ENCODE assay signal across 11 cellular contexts in the genomic region with DNA sequence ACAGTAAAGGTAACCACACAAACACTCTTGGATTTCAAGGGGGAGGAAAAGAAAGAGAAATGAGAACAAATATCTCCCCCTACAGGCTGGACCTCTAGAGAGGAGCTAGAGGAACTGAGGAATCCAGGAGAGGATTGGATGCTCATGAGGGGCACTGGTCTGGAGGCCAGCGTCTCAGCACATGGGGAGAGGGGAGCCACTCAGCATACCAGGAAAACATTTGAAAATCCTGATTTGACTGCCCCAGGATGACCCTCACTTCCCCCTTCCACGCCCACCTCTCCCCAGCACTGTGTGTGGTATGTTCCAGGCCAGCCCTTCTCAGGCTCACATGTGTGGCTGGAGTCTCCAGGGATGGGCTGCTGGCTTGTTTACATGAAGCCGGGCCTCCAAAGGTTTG.
DNase-seq lines count a peak whose midpoint lies in the region; ATAC-seq and TF ChIP-seq lines count a peak whose summit lies in the region.
"Had no signal": no experiment of that assay in that cellular context is flagged by ENCODE, and none has a peak within 500 bp of the region (broad histone marks: within the 10 kb centered on the region; RNA-seq: fewer than 3 reads in every experiment).

No MANE protein-coding gene starts in this region.

- H3K79me1 ChIP-seq in neuronal stem cell (ENCODE audit: low read depth, low read length), result no peaks in the 10 kb centered on the region

- no peak overlapping the region for H2BK12ac ChIP-seq in neuronal stem cell (ENCODE audit: low read length)

- no peaks in the 10 kb centered on the region for H3K27me3 ChIP-seq in neuronal stem cell (ENCODE audit: control insufficient read depth in 3 of 3, insufficient read depth in 3 of 3, low read depth in 1 of 3, low read length in 3 of 3)

- intact Hi-C loops in left colon (cut with DNase I, micrococcal nuclease), result no loop called here

- H3K4ac ChIP-seq in neuronal stem cell (ENCODE audit: low read length), result no peak overlapping the region

- H4K8ac ChIP-seq in neuronal stem cell (ENCODE audit: low read depth, low read length), result no peak overlapping the region

- H2BK120ac ChIP-seq in neuronal stem cell (ENCODE audit: low read depth, low read length), result no peak overlapping the region

- H3K18ac ChIP-seq in neuronal stem cell (ENCODE audit: low read length), result no peak overlapping the region

- H3K27ac ChIP-seq in neuronal stem cell (replicated peaks; ENCODE audit: low read length), result no peak overlapping the region

- H2BK5ac ChIP-seq in neuronal stem cell (ENCODE audit: low read length), result no peak overlapping the region

- no CpG with 5 or more reads among the region's 3 CpGs for WGBS in neuronal stem cell (ENCODE audit: extremely low coverage in 2 of 2, insufficient read length in 2 of 2, insufficient replicate concordance in 1 of 2), 2 donors

- H3K4me3 ChIP-seq in cardiac fibroblast (replicated peaks in 1 of 2; ENCODE audit: low read depth in 2 of 2, low read length in 2 of 2), result no peak overlapping the region
- H3K4me3 ChIP-seq in neuronal stem cell (ENCODE audit: low read length in 2 of 2), result no peak overlapping the region

- no peak overlapping the region for H2AFZ ChIP-seq in neuronal stem cell (ENCODE audit: low read length)

- no peak overlapping the region for H3K9ac ChIP-seq in neuronal stem cell (ENCODE audit: low read depth, low read length, poor library complexity)

- no peak overlapping the region for H4K91ac ChIP-seq in neuronal stem cell (ENCODE audit: low read depth, low read length, poor library complexity)

- H2BK15ac ChIP-seq in neuronal stem cell (ENCODE audit: low read length), result no peak overlapping the region

- no peak overlapping the region for H3K23ac ChIP-seq in neuronal stem cell (ENCODE audit: low read depth, low read length, poor library complexity)

- H2AK5ac ChIP-seq in neuronal stem cell (ENCODE audit: low read depth, low read length), result no peak overlapping the region

- no peak for TF ChIP-seq CTCF in cardiac fibroblast (IDR thresholded peaks at IDR 0.05; ENCODE audit: low read depth, low read length)

- peak; percentile 23 for DNase-seq in EL
- DNase-seq in HuH-7 (ENCODE audit: low spot score), result peak; percentile 15
- peak; percentile 10 to 19 for DNase-seq in cardiac fibroblast (ENCODE audit: low read depth in 2 of 2)
- DNase-seq in left kidney (ENCODE audit: low read depth, low spot score), result peak; percentile 34
- DNase-seq in activated naive CD4-positive, alpha-beta T cell treated with anti-CD3 and anti-CD28 coated beads, Interleukin-2, amount 50 U/mL, for 16 hours, result no peak
- DNase-seq in left colon, result no peak
- DNase-seq in neuronal stem cell (ENCODE audit: low spot score), result no peak
- DNase-seq: activated naive CD4-positive, alpha-beta T cell; left cardiac atrium; NCI-H2029 had no signal

- no peak for ATAC-seq in left colon
- no peak for ATAC-seq in HG03135 (IDR thresholded peaks at IDR 0.05; ENCODE audit: unreplicated experiment)

- no peaks in the 10 kb centered on the region for H3K36me3 ChIP-seq in neuronal stem cell (replicated peaks in 1 of 2; ENCODE audit: control insufficient read depth in 2 of 2, insufficient read depth in 2 of 2, low read length in 2 of 2)

- H3K4me1 ChIP-seq in neuronal stem cell (ENCODE audit: control insufficient read depth in 2 of 2, insufficient read depth in 1 of 2, low read depth in 1 of 2, low read length in 2 of 2), result peaks cover 0 to 7% of the 10 kb centered on the region in 2 donors

- peaks cover 0 to 3% of the 10 kb centered on the region in 2 donors for H3K9me3 ChIP-seq in neuronal stem cell (replicated peaks in 1 of 2; ENCODE audit: control insufficient read depth in 2 of 2, insufficient read depth in 1 of 2, low read depth in 1 of 2, low read length in 2 of 2)

- H3K4me2 ChIP-seq in neuronal stem cell (ENCODE audit: insufficient read depth, low read length, poor library complexity, severe bottlenecking), result no peak overlapping the region

- H3K14ac ChIP-seq in neuronal stem cell (ENCODE audit: low read length), result no peak overlapping the region

Comparison
In these comparisons a context has a peak if more than half of its experiments do, and no peak if none do; other contexts are left out.
1. DNase-seq: peak in EL (single experiment), HuH-7 (single experiment), cardiac fibroblast (2 of 2) and left kidney (single experiment); none in activated naive CD4-positive, alpha-beta T cell treated with anti-CD3 and anti-CD28 coated beads, Interleukin-2, amount 50 U/mL, for 16 hours (single experiment), left colon (0 of 2) and neuronal stem cell (single experiment).